8 cellular contexts compared by ENCODE assay signal in genomic region chr1:40161125-40161887, GRCh38. TPM values are rescaled to one million over a fixed set of nuclear protein-coding genes. Genes with fewer than 3 reads are reported as not detected.
DNase-seq lines count a peak whose midpoint lies in the region; ATAC-seq and TF ChIP-seq lines count a peak whose summit lies in the region.

A gene with protein sequence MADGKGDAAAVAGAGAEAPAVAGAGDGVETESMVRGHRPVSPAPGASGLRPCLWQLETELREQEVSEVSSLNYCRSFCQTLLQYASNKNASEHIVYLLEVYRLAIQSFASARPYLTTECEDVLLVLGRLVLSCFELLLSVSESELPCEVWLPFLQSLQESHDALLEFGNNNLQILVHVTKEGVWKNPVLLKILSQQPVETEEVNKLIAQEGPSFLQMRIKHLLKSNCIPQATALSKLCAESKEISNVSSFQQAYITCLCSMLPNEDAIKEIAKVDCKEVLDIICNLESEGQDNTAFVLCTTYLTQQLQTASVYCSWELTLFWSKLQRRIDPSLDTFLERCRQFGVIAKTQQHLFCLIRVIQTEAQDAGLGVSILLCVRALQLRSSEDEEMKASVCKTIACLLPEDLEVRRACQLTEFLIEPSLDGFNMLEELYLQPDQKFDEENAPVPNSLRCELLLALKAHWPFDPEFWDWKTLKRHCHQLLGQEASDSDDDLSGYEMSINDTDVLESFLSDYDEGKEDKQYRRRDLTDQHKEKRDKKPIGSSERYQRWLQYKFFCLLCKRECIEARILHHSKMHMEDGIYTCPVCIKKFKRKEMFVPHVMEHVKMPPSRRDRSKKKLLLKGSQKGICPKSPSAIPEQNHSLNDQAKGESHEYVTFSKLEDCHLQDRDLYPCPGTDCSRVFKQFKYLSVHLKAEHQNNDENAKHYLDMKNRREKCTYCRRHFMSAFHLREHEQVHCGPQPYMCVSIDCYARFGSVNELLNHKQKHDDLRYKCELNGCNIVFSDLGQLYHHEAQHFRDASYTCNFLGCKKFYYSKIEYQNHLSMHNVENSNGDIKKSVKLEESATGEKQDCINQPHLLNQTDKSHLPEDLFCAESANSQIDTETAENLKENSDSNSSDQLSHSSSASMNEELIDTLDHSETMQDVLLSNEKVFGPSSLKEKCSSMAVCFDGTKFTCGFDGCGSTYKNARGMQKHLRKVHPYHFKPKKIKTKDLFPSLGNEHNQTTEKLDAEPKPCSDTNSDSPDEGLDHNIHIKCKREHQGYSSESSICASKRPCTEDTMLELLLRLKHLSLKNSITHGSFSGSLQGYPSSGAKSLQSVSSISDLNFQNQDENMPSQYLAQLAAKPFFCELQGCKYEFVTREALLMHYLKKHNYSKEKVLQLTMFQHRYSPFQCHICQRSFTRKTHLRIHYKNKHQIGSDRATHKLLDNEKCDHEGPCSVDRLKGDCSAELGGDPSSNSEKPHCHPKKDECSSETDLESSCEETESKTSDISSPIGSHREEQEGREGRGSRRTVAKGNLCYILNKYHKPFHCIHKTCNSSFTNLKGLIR (N-terminal part only) (plus strand): TSS chr1:40161387. CDS start chr1:40161400, 13 bp downstream.

- H3K4me1 ChIP-seq in heart right ventricle, result peaks cover 0 to 48% (median 40%) of the 10 kb centered on the region in 9 donors

- H3K27me3 Mint-ChIP-seq in type B pancreatic cell, result no peaks in the 10 kb centered on the region

- 0 to 1% (median 0%) methylated on average over 59 to 62 of the region's 62 CpGs for WGBS in adipose tissue, 3 donors
- WGBS in heart right ventricle, 2 donors, result 0% methylated on average over 61 to 62 of the region's 62 CpGs

- H3K9me3 ChIP-seq in heart right ventricle, result no peaks in the 10 kb centered on the region

- ATAC-seq in HG02852 (IDR thresholded peaks at IDR 0.05; ENCODE audit: unreplicated experiment), result peak; percentile 79
- ATAC-seq in heart right ventricle, result peak; percentile 99 to 100 (median 100)

- H3K27ac ChIP-seq in adipose tissue (ENCODE audit: low read depth, low read length) (peak within 1 kb of the TSS; percentile 83), heart right ventricle (peak within 1 kb of the TSS; percentile 59 to 98 (median 92))

- no peaks in the 10 kb centered on the region for H3K9me3 Mint-ChIP-seq in type B pancreatic cell

- peak within 1 kb of the TSS; percentile 97 for H3K4me3 ChIP-seq in GM12875 (ENCODE audit: low read depth, low read length)
- H3K4me3 ChIP-seq in heart right ventricle, result peak within 1 kb of the TSS; percentile 59 to 97 (median 90)

- TF ChIP-seq CTCF in GM12875 (IDR thresholded peaks at IDR 0.05; ENCODE audit: borderline replicate concordance, insufficient read depth, low read depth, low read length) (no peak), heart right ventricle (IDR thresholded peaks at IDR 0.05) (no peak), type B pancreatic cell (conservative IDR thresholded peaks at IDR 0.05) (peak; percentile 21)

- intact Hi-C loops in heart right ventricle (cut with DNase I), result loop anchor here in 5 of 10 donors (2.0 to 10.0 kb wide), 4 partner anchors 73 to 151 kb away; partner anchors contain the start of gene ZMPSTE24 (in 2 of the 5)
- intact Hi-C loops in posterior cingulate gyrus (cut with DNase I), result loop anchor here (1.0 to 5.0 kb wide), 2 partner anchors 97 to 156 kb away; partner anchors contain the start of genes COL9A2 and ZMPSTE24

- peak; percentile 75 for DNase-seq in NCI-H146 treated with DMSO at 0.1 percent for 48 hours (lab: John Stamatoyannopoulos, UW; ENCODE audit: unreplicated experiment)
- DNase-seq in T-helper 1 cell, result peak; percentile 86 to 94 (median 93)
- peak; percentile 94 to 95 for DNase-seq in heart right ventricle
- DNase-seq in posterior cingulate gyrus, result peak; percentile 90 to 99 (median 94)
- peak; percentile 96 for DNase-seq in type B pancreatic cell (ENCODE audit: extremely low spot score, unreplicated experiment)

- H3K27ac Mint-ChIP-seq in type B pancreatic cell, result no peak within 1 kb of the TSS

- no peaks in the 10 kb centered on the region for H3K27me3 ChIP-seq in heart right ventricle

- peaks cover 16% of the 10 kb centered on the region for H3K4me1 Mint-ChIP-seq in type B pancreatic cell (ENCODE audit: unreplicated experiment)

- no peaks in the 10 kb centered on the region for H3K36me3 ChIP-seq in heart right ventricle

- H3K36me3 Mint-ChIP-seq in type B pancreatic cell, result no peaks in the 10 kb centered on the region

- H3K4me3 Mint-ChIP-seq in type B pancreatic cell, result no peak within 1 kb of the TSS

RNA-seq across cellular contexts. Expression of the gene that starts here (rescaled TPM):
- 1 to 10 TPM; 2.6 to 5.2 (median 4.0) TPM for polyA plus RNA-seq in adipose tissue
- total RNA-seq in heart right ventricle, result 10 to 100 TPM; 10.2 to 17.3 (median 12.6) TPM
- 1 to 10 TPM; 3.8 to 4.0 TPM for polyA plus RNA-seq in heart right ventricle
- 18.1 and 21.4 TPM in 2 replicates for total RNA-seq in type B pancreatic cell (ENCODE audit: low replicate concordance)

Comparison
In these comparisons a context has a peak if more than half of its experiments do, and no peak if none do; other contexts are left out.
1. Peak in every context shown above with its lines: DNase-seq, ATAC-seq, H3K4me3 ChIP-seq and H3K27ac ChIP-seq.